In the genomic region with DNA sequence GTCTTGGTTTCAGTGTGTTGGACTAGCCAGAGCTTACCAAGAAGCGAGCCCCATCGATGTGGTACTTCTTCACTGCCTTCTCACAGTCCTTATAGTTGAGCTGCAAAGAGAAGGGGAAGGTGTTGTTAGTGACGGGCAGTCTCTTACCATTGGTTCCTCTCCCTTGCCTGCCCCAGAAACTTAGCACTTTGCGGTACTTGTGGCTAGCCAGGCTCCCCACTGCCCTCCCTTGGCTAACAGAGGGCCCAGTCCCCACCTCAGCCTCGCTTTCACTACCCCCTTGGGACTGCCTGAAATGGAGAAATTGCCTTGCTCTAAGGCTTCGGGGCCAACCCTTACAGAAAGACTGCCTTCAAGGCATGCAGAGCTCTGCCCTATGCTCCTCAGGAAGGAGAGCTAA, we compare ENCODE assay signal across 8 cellular contexts. TPM values are rescaled to one million over a fixed set of nuclear protein-coding genes. Genes with fewer than 3 reads are reported as not detected.
DNase-seq lines count a peak whose midpoint lies in the region; ATAC-seq and TF ChIP-seq lines count a peak whose summit lies in the region.

No MANE protein-coding gene starts in this region.

- peak; percentile 88 for DNase-seq in GM12865 (ENCODE audit: low read depth)
- DNase-seq in activated gamma-delta T cell (lab: John Stamatoyannopoulos, UW), result peak; percentile 21
- DNase-seq in stimulated activated CD8-positive, alpha-beta memory T cell treated with anti-CD3 and anti-CD28 coated beads, Interleukin-12 subunit alpha, Interleukin-12 subunit beta, amount 100 ng/mL, for 4 hours (ENCODE audit: low read depth), result peak; percentile 55
- DNase-seq in A673 (ENCODE audit: low spot score), result no peak
- DNase-seq in NCI-H2107 treated with DMSO at 0.1 percent for 48 hours (lab: John Stamatoyannopoulos, UW; ENCODE audit: unreplicated experiment), result no peak
- no peak for DNase-seq in BE2C

- H3K4me1 ChIP-seq in A673 (ENCODE audit: insufficient read depth, low read length, poor library complexity, severe bottlenecking), result no peaks in the 10 kb centered on the region
- no peaks in the 10 kb centered on the region for H3K4me1 ChIP-seq in BE2C

- H3K27me3 ChIP-seq in A673 (replicated peaks; ENCODE audit: insufficient read depth, low read depth, low read length, poor library complexity) (no peaks in the 10 kb centered on the region), BE2C (peaks cover 5% of the 10 kb centered on the region; the same call in 1 of the 2 replicates)

- no peak for TF ChIP-seq CTCF in GM12865 (IDR thresholded peaks at IDR 0.05; ENCODE audit: insufficient read depth, low read depth, low read length, missing control alignments)
- no peak for TF ChIP-seq CTCF in A673 (conservative IDR thresholded peaks at IDR 0.05; ENCODE audit: low read depth, low read length)
- no peak for TF ChIP-seq CTCF in BE2C (IDR thresholded peaks at IDR 0.05; ENCODE audit: low read depth, low read length)

- POLR2A ChIA-PET in A673 (lab: Charles Lee; ENCODE audit: low non-redundant PET), result no interaction called here

- CTCF ChIA-PET in A673 (lab: Charles Lee), result no interaction called here

- BruUV-seq in A673 (replicated peaks; lab: Mats Ljungman, UMichigan), result no TSS peak

- ATAC-seq in GM21360 (IDR thresholded peaks at IDR 0.05; ENCODE audit: unreplicated experiment) (peak; percentile 46), HG03469 (IDR thresholded peaks at IDR 0.05; ENCODE audit: unreplicated experiment) (peak; percentile 77)

- no peak overlapping the region for H3K4me3 ChIP-seq in GM12865 (ENCODE audit: low read depth, low read length)
- H3K4me3 ChIP-seq in A673 (ENCODE audit: low read depth, low read length, poor library complexity, severe bottlenecking), result no peak overlapping the region
- no peak overlapping the region for H3K4me3 ChIP-seq in BE2C (ENCODE audit: low read depth, low read length)

- H3K27ac ChIP-seq in A673 (ENCODE audit: low read depth, low read length, poor library complexity, severe bottlenecking), result no peak overlapping the region

- intact Hi-C loops in A673 (cut with micrococcal nuclease; ENCODE audit: unreplicated experiment), result no loop called here

- H3K36me3 ChIP-seq in A673 (ENCODE audit: insufficient read depth, low read length, poor library complexity, severe bottlenecking), result no peaks in the 10 kb centered on the region
- H3K36me3 ChIP-seq in BE2C, result no peaks in the 10 kb centered on the region

- no peaks in the 10 kb centered on the region for H3K9me3 ChIP-seq in A673 (ENCODE audit: low read depth, low read length, poor library complexity, severe bottlenecking)
- no peaks in the 10 kb centered on the region for H3K9me3 ChIP-seq in BE2C

RNA-seq across cellular contexts. Expression of gene LCP2, which starts 4.3 kb away (rescaled TPM):
- not detected in 2 replicates for total RNA-seq in A673 (2021)
- not detected for polyA plus RNA-seq in BE2C (2012; ENCODE audit: insufficient read depth, insufficient read length, low read depth)

Comparison
In these comparisons a context has a peak if more than half of its experiments do, and no peak if none do; other contexts are left out.
1. DNase-seq: peak in GM12865 (single experiment), activated gamma-delta T cell (single experiment) and stimulated activated CD8-positive, alpha-beta memory T cell treated with anti-CD3 and anti-CD28 coated beads, Interleukin-12 subunit alpha, Interleukin-12 subunit beta, amount 100 ng/mL, for 4 hours (single experiment); none in A673 (single experiment), NCI-H2107 treated with DMSO at 0.1 percent for 48 hours (single experiment) and BE2C (single experiment).